8 cellular contexts compared by ENCODE assay signal in genomic region chr2:191020221-191020741, GRCh38. TPM values are rescaled to one million over a fixed set of nuclear protein-coding genes. Genes with fewer than 3 reads are reported as not detected.
DNase-seq lines count a peak whose midpoint lies in the region; ATAC-seq and TF ChIP-seq lines count a peak whose summit lies in the region.

No MANE protein-coding gene starts in this region.

- peak overlapping the region; percentile 70 to 76 for H3K4me3 ChIP-seq in right atrium auricular region
- peak overlapping the region; percentile 51 to 66 for H3K4me3 ChIP-seq in uterus

- peak overlapping the region; percentile 86 to 90 for H3K27ac ChIP-seq in right atrium auricular region
- peak overlapping the region; percentile 83 to 88 for H3K27ac ChIP-seq in uterus

- H3K36me3 ChIP-seq in right atrium auricular region (no peaks in the 10 kb centered on the region), uterus (no peaks in the 10 kb centered on the region)

- peak; percentile 99 for TF ChIP-seq POLR2A in GM15510 (IDR thresholded peaks at IDR 0.05; ENCODE audit: borderline replicate concordance, extremely low read depth, insufficient read length)
- peak; percentile 69 to 86 for TF ChIP-seq POLR2A in uterus (IDR thresholded peaks at IDR 0.05)

- ATAC-seq in HG02870 (IDR thresholded peaks at IDR 0.05; ENCODE audit: unreplicated experiment) = peak; percentile 68

- H3K9me3 ChIP-seq in right atrium auricular region = no peaks in the 10 kb centered on the region
- no peaks in the 10 kb centered on the region for H3K9me3 ChIP-seq in uterus

- intact Hi-C loops in uterus (cut with DNase I; ENCODE audit: low total_unique reads) = no loop called here

- H3K27me3 ChIP-seq in right atrium auricular region = no peaks in the 10 kb centered on the region
- no peaks in the 10 kb centered on the region for H3K27me3 ChIP-seq in uterus

- DNase-seq in NCI-H146 (lab: John Stamatoyannopoulos, UW) = peak; percentile 91
- DNase-seq in T follicular helper cell (ENCODE audit: low read depth) = peak; percentile 85
- DNase-seq in amygdala (lab: John Stamatoyannopoulos, UW) = peak; percentile 50 to 96 (median 89)
- peak; percentile 94 for DNase-seq in right atrium auricular region (ENCODE audit: low spot score)
- peak; percentile 85 for DNase-seq in pulmonary artery endothelial cell (ENCODE audit: low read depth, low spot score)
- peak; percentile 93 to 97 for DNase-seq in uterus

- TF ChIP-seq CTCF in right atrium auricular region (IDR thresholded peaks at IDR 0.05) (peak in 1 of 2 donors; percentile 38), uterus (IDR thresholded peaks at IDR 0.05) (peak in 3 of 4 experiments; percentile 17 to 45 (median 36))

- H3K4me1 ChIP-seq in right atrium auricular region (peaks cover 0 to 17% of the 10 kb centered on the region in 2 donors), uterus (no peaks in the 10 kb centered on the region)

RNA-seq across cellular contexts. Expression of gene STAT1, which starts 6.3 kb away (rescaled TPM):
- total RNA-seq in right atrium auricular region (10 to 100 TPM; 34.8 to 36.6 TPM), pulmonary artery endothelial cell (75.0 and 119 TPM in 2 replicates), uterus (10 to 100 TPM; 20.7 to 83.0 (median 56.1) TPM)

Comparison
In these comparisons a context has a peak if more than half of its experiments do, and no peak if none do; other contexts are left out.
1. Peak in every context shown above with its lines: DNase-seq, ATAC-seq, H3K4me3 ChIP-seq and H3K27ac ChIP-seq.